In the genomic region with DNA sequence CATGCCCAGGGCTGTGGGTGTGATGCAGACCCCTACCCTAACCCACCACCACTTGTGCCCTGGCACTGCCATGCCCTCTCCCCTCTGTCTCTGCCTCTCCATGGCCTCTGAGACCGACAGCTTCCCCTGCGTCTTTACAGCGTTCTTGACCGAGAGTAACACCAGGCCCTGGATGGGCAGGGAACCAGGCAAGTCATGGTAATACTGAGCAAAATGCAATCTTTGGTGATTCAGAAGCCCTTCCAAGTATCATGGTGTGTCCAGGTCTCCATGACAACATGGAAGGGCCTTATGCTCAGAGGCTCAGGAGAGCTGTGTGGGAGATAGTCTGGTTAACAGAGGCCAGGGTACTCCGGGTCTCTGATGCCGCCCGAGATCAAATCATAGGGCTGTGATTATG, we compare ENCODE assay signal across 26 cellular contexts.
DNase-seq lines count a peak whose midpoint lies in the region; ATAC-seq, FAIRE-seq and TF ChIP-seq lines count a peak whose summit lies in the region.
"Had no signal": no experiment of that assay in that cellular context is flagged by ENCODE, and none has a peak within 500 bp of the region (broad histone marks: within the 10 kb centered on the region; RNA-seq: fewer than 3 reads in every experiment).

No MANE protein-coding gene starts in this region.

- peak; percentile 13 for FAIRE-seq in bronchial epithelial cell (lab: Jason Lieb, UNC)
- no peak for FAIRE-seq in H54 (lab: Jason Lieb, UNC)
- FAIRE-seq: frontal cortex, GM12892, urothelium cell line had no signal

- no peak for TF ChIP-seq POLR2A in H54 (IDR thresholded peaks at IDR 0.05; ENCODE audit: low read depth, low read length)

- H3K4me1 ChIP-seq in right atrium auricular region, result peaks cover 0 to 41% of the 10 kb centered on the region in 2 donors
- peaks cover 31% of the 10 kb centered on the region for H3K4me1 ChIP-seq in psoas muscle
- H3K4me1 ChIP-seq: HAP-1 had no signal

- TF ChIP-seq CTCF in bronchial epithelial cell (IDR thresholded peaks at IDR 0.05; ENCODE audit: insufficient read depth, low read length, severe bottlenecking), result no peak
- TF ChIP-seq CTCF in right atrium auricular region (IDR thresholded peaks at IDR 0.05), result no peak
- TF ChIP-seq CTCF in psoas muscle (IDR thresholded peaks at IDR 0.05), result no peak

- no peaks in the 10 kb centered on the region for H3K36me3 Mint-ChIP-seq in activated CD4-positive, alpha-beta T cell treated with anti-CD3 and anti-CD28 coated beads, Interleukin-2, amount 10 ng/mL, durations not matched to agents 7 days and 5 days (ENCODE audit: low read depth)
- H3K36me3 Mint-ChIP-seq: stimulated activated effector memory CD8-positive, alpha-beta T cell treated with anti-CD3 and anti-CD28 coated beads, Interleukin-12 subunit alpha, Interleukin-12 subunit beta, amount 100 ng/mL, for 72 hours had no signal

- peak overlapping the region in 1 of 2 donors; percentile 25 for H3K27ac ChIP-seq in right atrium auricular region
- H3K27ac ChIP-seq in psoas muscle, result peak overlapping the region; percentile 9
- H3K27ac ChIP-seq: lower lobe of right lung, RWPE1, suprapubic skin had no signal

- H3K4me3 ChIP-seq in bronchial epithelial cell (ENCODE audit: low read depth, low read length), result no peak overlapping the region
- H3K4me3 ChIP-seq in right atrium auricular region, result no peak overlapping the region
- H3K4me3 ChIP-seq in psoas muscle, result no peak overlapping the region
- H3K4me3 ChIP-seq: HAP-1, lower lobe of right lung, suprapubic skin had no signal

- H3K27me3 ChIP-seq in bronchial epithelial cell (ENCODE audit: control insufficient read depth, insufficient read depth, low read length) (no peaks in the 10 kb centered on the region), right atrium auricular region (no peaks in the 10 kb centered on the region), psoas muscle (ENCODE audit: insufficient read depth in 3 of 3, low read length in 2 of 3) (no peaks in the 10 kb centered on the region)
- H3K27me3 ChIP-seq: suprapubic skin had no signal

- H3K4me1 Mint-ChIP-seq in activated CD4-positive, alpha-beta T cell treated with anti-CD3 and anti-CD28 coated beads, Interleukin-2, amount 10 ng/mL, durations not matched to agents 7 days and 5 days, result no peaks in the 10 kb centered on the region
- H3K4me1 Mint-ChIP-seq: stimulated activated effector memory CD8-positive, alpha-beta T cell treated with anti-CD3 and anti-CD28 coated beads, Interleukin-12 subunit alpha, Interleukin-12 subunit beta, amount 100 ng/mL, for 72 hours; T-helper 17 cell had no signal

- no peak overlapping the region for H3K4me3 Mint-ChIP-seq in activated CD4-positive, alpha-beta T cell treated with anti-CD3 and anti-CD28 coated beads, Interleukin-2, amount 10 ng/mL, durations not matched to agents 7 days and 5 days
- H3K4me3 Mint-ChIP-seq: stimulated activated effector memory CD8-positive, alpha-beta T cell treated with anti-CD3 and anti-CD28 coated beads, Interleukin-12 subunit alpha, Interleukin-12 subunit beta, amount 100 ng/mL, for 72 hours; T-helper 17 cell had no signal

- 83 to 85% (median 84%) methylated on average over 7 of the region's 7 CpGs for WGBS in psoas muscle, 3 donors

- H3K9me3 Mint-ChIP-seq in activated CD4-positive, alpha-beta T cell treated with anti-CD3 and anti-CD28 coated beads, Interleukin-2, amount 10 ng/mL, durations not matched to agents 7 days and 5 days, result no peaks in the 10 kb centered on the region
- H3K9me3 Mint-ChIP-seq: stimulated activated effector memory CD8-positive, alpha-beta T cell treated with anti-CD3 and anti-CD28 coated beads, Interleukin-12 subunit alpha, Interleukin-12 subunit beta, amount 100 ng/mL, for 72 hours had no signal

- H3K36me3 ChIP-seq in bronchial epithelial cell (ENCODE audit: control insufficient read depth, insufficient read depth, low read length), result no peaks in the 10 kb centered on the region
- no peaks in the 10 kb centered on the region for H3K36me3 ChIP-seq in right atrium auricular region
- peaks cover 0 to 9% of the 10 kb centered on the region in 2 donors for H3K36me3 ChIP-seq in psoas muscle (ENCODE audit: insufficient read depth in 1 of 2, low read depth in 1 of 2)
- H3K36me3 ChIP-seq: HAP-1, lower lobe of right lung had no signal

- POLR2A ChIA-PET in activated CD4-positive, alpha-beta T cell treated with anti-CD3 and anti-CD28 coated beads, Interleukin-2, amount 10 ng/mL, durations not matched to agents 7 days and 5 days (lab: Charles Lee), result no interaction called here

- intact Hi-C loops in psoas muscle (cut with DNase I), result loop anchor here in 1 of 2 donors (5.0 kb wide), 1 partner anchor 34 kb away; no protein-coding TSS in a partner anchor

- H3K9me3 ChIP-seq in right atrium auricular region (no peaks in the 10 kb centered on the region), psoas muscle (no peaks in the 10 kb centered on the region)
- H3K9me3 ChIP-seq: HAP-1, lower lobe of right lung, SK-N-SH, suprapubic skin had no signal

- no peak overlapping the region for H3K27ac Mint-ChIP-seq in activated CD4-positive, alpha-beta T cell treated with anti-CD3 and anti-CD28 coated beads, Interleukin-2, amount 10 ng/mL, durations not matched to agents 7 days and 5 days
- H3K27ac Mint-ChIP-seq: stimulated activated effector memory CD8-positive, alpha-beta T cell treated with anti-CD3 and anti-CD28 coated beads, Interleukin-12 subunit alpha, Interleukin-12 subunit beta, amount 100 ng/mL, for 72 hours; T-helper 17 cell had no signal

- DNase-seq in M059J (ENCODE audit: low read depth), result peak; percentile 23
- no peak for DNase-seq in bronchial epithelial cell (ENCODE audit: low read depth)
- peak; percentile 84 for DNase-seq in right atrium auricular region (ENCODE audit: low spot score)
- peak; percentile 69 to 81 for DNase-seq in psoas muscle
- DNase-seq in activated CD8-positive, alpha-beta memory T cell treated with anti-CD3 and anti-CD28 coated beads, Interleukin-2, amount 50 U/mL, for 4 hours, result no peak
- no peak for DNase-seq in activated CD4-positive, alpha-beta T cell treated with anti-CD3 and anti-CD28 coated beads, Interleukin-2, amount 10 ng/mL, durations not matched to agents 7 days and 5 days
- no peak for DNase-seq in H54 (ENCODE audit: insufficient read length, low spot score)
- DNase-seq: activated CD4-positive, alpha-beta T cell treated with anti-CD3 and anti-CD28 coated beads for 48 hours; activated naive CD4-positive, alpha-beta T cell treated with anti-CD3 and anti-CD28 coated beads, Interleukin-2, amount 50 U/mL, for 16 hours; effector CD8-positive, alpha-beta T cell; EL; Kasumi-1; lower lobe of right lung; NCI-H1048; NCI-H187; NCI-H2227 treated with DMSO at 0.1 percent for 48 hours; NCI-H82; SK-N-SH; T-helper 17 cell had no signal

- ATAC-seq in psoas muscle, result no peak
- ATAC-seq: lower lobe of right lung; stimulated activated effector memory CD8-positive, alpha-beta T cell treated with anti-CD3 and anti-CD28 coated beads, Interleukin-12 subunit alpha, Interleukin-12 subunit beta, amount 100 ng/mL, for 72 hours; T-helper 17 cell had no signal

- CTCF ChIA-PET in activated CD4-positive, alpha-beta T cell treated with anti-CD3 and anti-CD28 coated beads, Interleukin-2, amount 10 ng/mL, durations not matched to agents 7 days and 5 days (lab: Charles Lee), result no interaction called here

- no peaks in the 10 kb centered on the region for H3K27me3 Mint-ChIP-seq in activated CD4-positive, alpha-beta T cell treated with anti-CD3 and anti-CD28 coated beads, Interleukin-2, amount 10 ng/mL, durations not matched to agents 7 days and 5 days
- H3K27me3 Mint-ChIP-seq: T-helper 17 cell had no signal

Comparison
In these comparisons a context has a peak if more than half of its experiments do, and no peak if none do; other contexts are left out.
1. DNase-seq: peak in M059J (single experiment), right atrium auricular region (single experiment) and psoas muscle (2 of 2); none in bronchial epithelial cell (single experiment), activated CD8-positive, alpha-beta memory T cell treated with anti-CD3 and anti-CD28 coated beads, Interleukin-2, amount 50 U/mL, for 4 hours (single experiment), activated CD4-positive, alpha-beta T cell treated with anti-CD3 and anti-CD28 coated beads, Interleukin-2, amount 10 ng/mL, durations not matched to agents 7 days and 5 days (single experiment) and H54 (single experiment).